ENCODE assay signal across 8 cellular contexts in the genomic region with DNA sequence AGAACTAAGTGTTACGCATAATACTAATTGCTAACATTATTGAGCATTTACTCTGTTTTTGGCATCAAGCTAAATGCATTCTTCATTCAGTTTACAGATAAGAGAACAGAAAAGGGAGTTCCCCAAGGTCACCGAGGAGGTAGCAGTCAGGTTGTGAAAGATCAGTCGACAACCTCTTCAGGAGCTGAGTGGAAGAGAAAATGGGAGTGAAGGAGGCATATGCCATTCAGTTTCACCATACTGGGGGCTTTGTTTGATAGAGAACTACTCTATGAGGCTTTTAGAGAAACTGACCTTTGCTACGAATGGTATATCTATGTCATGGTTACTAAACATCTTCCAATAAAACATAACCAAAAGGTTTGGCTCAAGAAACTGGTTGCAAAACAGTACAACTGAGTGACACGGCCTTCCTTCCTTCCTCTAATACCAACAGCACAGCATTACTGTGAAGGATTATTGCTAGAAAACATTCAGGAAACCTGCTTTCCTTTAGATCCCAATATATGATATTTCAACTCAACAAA.
DNase-seq lines count a peak whose midpoint lies in the region; ATAC-seq and TF ChIP-seq lines count a peak whose summit lies in the region.
"Had no signal": no experiment of that assay in that cellular context is flagged by ENCODE, and none has a peak within 500 bp of the region (broad histone marks: within the 10 kb centered on the region; RNA-seq: fewer than 3 reads in every experiment).

No MANE protein-coding gene starts in this region.

- H3K27me3 Mint-ChIP-seq in stimulated activated naive CD8-positive, alpha-beta T cell treated with anti-CD3 and anti-CD28 coated beads, Interleukin-15, Interleukin-2, amounts not matched to agents 100 ng/mL and 50 ng/mL, for 24 hours: no peaks in the 10 kb centered on the region
- H3K27me3 Mint-ChIP-seq: activated naive CD8-positive, alpha-beta T cell treated with anti-CD3 and anti-CD28 coated beads, Interleukin-2, amount 10 ng/mL, durations not matched to agents 7 days and 5 days had no signal

- H3K4me3 Mint-ChIP-seq in stimulated activated naive CD8-positive, alpha-beta T cell treated with anti-CD3 and anti-CD28 coated beads, Interleukin-15, Interleukin-2, amounts not matched to agents 100 ng/mL and 50 ng/mL, for 24 hours: no peak overlapping the region
- H3K4me3 Mint-ChIP-seq: activated naive CD8-positive, alpha-beta T cell treated with anti-CD3 and anti-CD28 coated beads, Interleukin-2, amount 10 ng/mL, durations not matched to agents 7 days and 5 days had no signal

- H3K36me3 ChIP-seq in body of pancreas (replicated peaks in 1 of 2; ENCODE audit: insufficient read depth in 1 of 2, low read depth in 2 of 2): no peaks in the 10 kb centered on the region

- H3K27ac ChIP-seq in body of pancreas (peak overlapping the region in 2 of 4 donors; percentile 41 to 45), substantia nigra (ENCODE audit: low read depth, low read length, poor library complexity, severe bottlenecking) (no peak overlapping the region)

- TF ChIP-seq CTCF in body of pancreas (IDR thresholded peaks at IDR 0.05): no peak

- H3K36me3 Mint-ChIP-seq in stimulated activated naive CD8-positive, alpha-beta T cell treated with anti-CD3 and anti-CD28 coated beads, Interleukin-15, Interleukin-2, amounts not matched to agents 100 ng/mL and 50 ng/mL, for 24 hours (ENCODE audit: low read depth): peaks cover 8% of the 10 kb centered on the region

- intact Hi-C loops in body of pancreas (cut with DNase I): no loop called here

- no peaks in the 10 kb centered on the region for H3K9me3 Mint-ChIP-seq in stimulated activated naive CD8-positive, alpha-beta T cell treated with anti-CD3 and anti-CD28 coated beads, Interleukin-15, Interleukin-2, amounts not matched to agents 100 ng/mL and 50 ng/mL, for 24 hours
- H3K9me3 Mint-ChIP-seq: activated naive CD8-positive, alpha-beta T cell treated with anti-CD3 and anti-CD28 coated beads, Interleukin-2, amount 10 ng/mL, durations not matched to agents 7 days and 5 days had no signal

- H3K27ac Mint-ChIP-seq in stimulated activated naive CD8-positive, alpha-beta T cell treated with anti-CD3 and anti-CD28 coated beads, Interleukin-15, Interleukin-2, amounts not matched to agents 100 ng/mL and 50 ng/mL, for 24 hours: peak overlapping the region; percentile 38
- H3K27ac Mint-ChIP-seq: activated naive CD8-positive, alpha-beta T cell treated with anti-CD3 and anti-CD28 coated beads, Interleukin-2, amount 10 ng/mL, durations not matched to agents 7 days and 5 days had no signal

- ATAC-seq in body of pancreas (peak; percentile 51), left lobe of liver (peak; percentile 53), HG03175 (IDR thresholded peaks at IDR 0.05; ENCODE audit: unreplicated experiment) (no peak)

- no peak overlapping the region for H3K4me3 ChIP-seq in body of pancreas

- 35 to 38% methylated on average over 5 of the region's 5 CpGs for WGBS in body of pancreas, 2 donors

- DNase-seq in NCI-H226 (peak; percentile 87), body of pancreas (peak in 1 of 4 donors; percentile 14), left lobe of liver (ENCODE audit: low spot score) (no peak), kidney tubule cell (ENCODE audit: low spot score) (no peak), substantia nigra (lab: John Stamatoyannopoulos, UW) (no peak)
- DNase-seq: activated naive CD8-positive, alpha-beta T cell treated with anti-CD3 and anti-CD28 coated beads, Interleukin-2, amount 10 ng/mL, durations not matched to agents 7 days and 5 days had no signal

- peaks cover 80% of the 10 kb centered on the region for H3K4me1 Mint-ChIP-seq in stimulated activated naive CD8-positive, alpha-beta T cell treated with anti-CD3 and anti-CD28 coated beads, Interleukin-15, Interleukin-2, amounts not matched to agents 100 ng/mL and 50 ng/mL, for 24 hours (ENCODE audit: low read depth)

- H3K9me3 ChIP-seq in body of pancreas: no peaks in the 10 kb centered on the region

- H3K4me1 ChIP-seq in body of pancreas: peaks cover 7% of the 10 kb centered on the region

- TF ChIP-seq POLR2A in body of pancreas (IDR thresholded peaks at IDR 0.05): no peak

- no peaks in the 10 kb centered on the region for H3K27me3 ChIP-seq in body of pancreas
